1 cellular context compared by ENCODE assay signal in genomic region chr5:39193553-39194465, GRCh38.
TF ChIP-seq lines count a peak whose summit lies in the region.

No MANE protein-coding gene starts in this region.

TF ChIP-seq in K562, 482 proteins besides CTCF, POLR2A, EP300 and RAD21 (continued from another document and continues in another):
- TF ChIP-seq CHD7 (IDR thresholded peaks at IDR 0.05; ENCODE audit: low read depth, low read length) (no peak), ZFP1 (CRISPR knock-in tag; IDR thresholded peaks at IDR 0.05) (no peak), FOXK2 (conservative IDR thresholded peaks at IDR 0.05 in 1 of 2, IDR thresholded peaks at IDR 0.05 in 1 of 2; ENCODE audit: low read depth in 2 of 2) (no peak), NFE2L1 (tag; IDR thresholded peaks at IDR 0.05; ENCODE audit: borderline replicate concordance, low read depth) (no peak), HOMEZ (CRISPR knock-in tag; IDR thresholded peaks at IDR 0.05) (no peak), MED1 (CRISPR knock-in tag; IDR thresholded peaks at IDR 0.05; ENCODE audit: borderline replicate concordance) (no peak), TSC22D4 (tag; IDR thresholded peaks at IDR 0.05) (no peak), CBX8 (IDR thresholded peaks at IDR 0.05; ENCODE audit: borderline replicate concordance, extremely low read depth, low read depth, low read length, poor library complexity, severe bottlenecking) (no peak), TAF1 (IDR thresholded peaks at IDR 0.05; ENCODE audit: control insufficient read depth, extremely low read depth, insufficient read depth, low read length, severe bottlenecking) (no peak), SFPQ (IDR thresholded peaks at IDR 0.05; ENCODE audit: low read depth, low read length) (no peak), ARNT (IDR thresholded peaks at IDR 0.05) (no peak), EGR1 (conservative IDR thresholded peaks at IDR 0.05) (no peak), MTA1 (IDR thresholded peaks at IDR 0.05; ENCODE audit: borderline replicate concordance) (no peak), GTF2B (IDR thresholded peaks at IDR 0.05; ENCODE audit: extremely low read depth, insufficient read length) (no peak), THAP7 (CRISPR knock-in tag; IDR thresholded peaks at IDR 0.05) (0 out of 2 replicates have a peak, but pooled peaks have one; percentile 16), ARHGAP35 (IDR thresholded peaks at IDR 0.05; ENCODE audit: partially characterized antibody) (no peak), NCOA2 (IDR thresholded peaks at IDR 0.05; ENCODE audit: partially characterized antibody in 2 of 2) (no peak), ZNF699 (CRISPR knock-in tag; IDR thresholded peaks at IDR 0.05; ENCODE audit: insufficient replicate concordance) (no peak), SMARCA5 (IDR thresholded peaks at IDR 0.05) (no peak), BCL6 (CRISPR knock-in tag; IDR thresholded peaks at IDR 0.05) (no peak), GMEB1 (CRISPR knock-in tag; IDR thresholded peaks at IDR 0.05) (no peak), BMI1 (IDR thresholded peaks at IDR 0.05; ENCODE audit: low read length) (no peak), FOXA1 (IDR thresholded peaks at IDR 0.05; ENCODE audit: borderline replicate concordance) (no peak), ZNF398 (CRISPR knock-in tag; IDR thresholded peaks at IDR 0.05) (no peak), FOSL1 (tag; conservative IDR thresholded peaks at IDR 0.05) (no peak), HNRNPLL (IDR thresholded peaks at IDR 0.05; ENCODE audit: low read depth, low read length, poor library complexity, severe bottlenecking) (no peak), ZSCAN32 (CRISPR knock-in tag; IDR thresholded peaks at IDR 0.05) (no peak), CREBBP (IDR thresholded peaks at IDR 0.05; ENCODE audit: low read depth, low read length) (no peak), USF2 (CRISPR knock-in tag; IDR thresholded peaks at IDR 0.05) (no peak), HDGF (IDR thresholded peaks at IDR 0.05) (no peak), TCF7 (IDR thresholded peaks at IDR 0.05; ENCODE audit: borderline replicate concordance) (peak; percentile 81; the same call in 1 of the 2 replicates), CBX3 (IDR thresholded peaks at IDR 0.05; ENCODE audit: borderline replicate concordance in 1 of 2, low read length in 2 of 2) (no peak), ETV5 (CRISPR knock-in tag; IDR thresholded peaks at IDR 0.05; ENCODE audit: low read depth) (no peak), BRD9 (IDR thresholded peaks at IDR 0.05; ENCODE audit: low read depth, partially characterized antibody) (no peak), ZC3H8 (IDR thresholded peaks at IDR 0.05) (no peak), NRF1 (conservative IDR thresholded peaks at IDR 0.05 in 1 of 2, IDR thresholded peaks at IDR 0.05 in 1 of 2) (no peak), STAT5B (CRISPR knock-in tag; IDR thresholded peaks at IDR 0.05) (no peak), ZNF316 (IDR thresholded peaks at IDR 0.05) (no peak), ZNF695 (CRISPR knock-in tag; IDR thresholded peaks at IDR 0.05) (no peak), ZBTB12 (CRISPR knock-in tag; IDR thresholded peaks at IDR 0.05) (no peak), RUNX1 (IDR thresholded peaks at IDR 0.05; ENCODE audit: low read depth) (no peak), ZNF561 (CRISPR knock-in tag; conservative IDR thresholded peaks at IDR 0.05) (no peak)
